ENCODE assay signal across 11 cellular contexts in genomic region chr2:75716406-75716805, GRCh38. TPM values are rescaled to one million over a fixed set of nuclear protein-coding genes. Genes with fewer than 3 reads are reported as not detected.
DNase-seq lines count a peak whose midpoint lies in the region; ATAC-seq and TF ChIP-seq lines count a peak whose summit lies in the region.
"Had no signal": no experiment of that assay in that cellular context is flagged by ENCODE, and none has a peak within 500 bp of the region (broad histone marks: within the 10 kb centered on the region; RNA-seq: fewer than 3 reads in every experiment).

No MANE protein-coding gene starts in this region.

- no peak for ATAC-seq in GM18858 (IDR thresholded peaks at IDR 0.05; ENCODE audit: unreplicated experiment)

- TF ChIP-seq CTCF in fibroblast of villous mesenchyme (IDR thresholded peaks at IDR 0.05; ENCODE audit: insufficient read depth, low read depth, low read length) = no peak

- DNase-seq in AG08396 (ENCODE audit: low spot score) (peak; percentile 25), HCEC 1CT (peak; percentile 17), RPMI7951 (ENCODE audit: low read depth) (peak; percentile 32), fibroblast of villous mesenchyme (ENCODE audit: low read depth) (peak; percentile 6), NCI-H82 treated with DMSO at 0.1 percent for 48 hours (lab: John Stamatoyannopoulos, UW; ENCODE audit: unreplicated experiment) (no peak), HUDEP-2 (lab: John Stamatoyannopoulos, UW; ENCODE audit: unreplicated experiment in 76 of 76) (no peak)
- no peak for DNase-seq in effector CD4-positive, alpha-beta T cell
- DNase-seq: activated naive CD4-positive, alpha-beta T cell treated with Interleukin-2 at 50 U/mL for 16 hours; NCI-H2227 treated with DMSO at 0.1 percent for 48 hours; stimulated activated naive CD4-positive, alpha-beta T cell treated with Interleukin-2 at 50 U/mL for 16 hours had no signal

- no peak overlapping the region for H3K4me3 ChIP-seq in fibroblast of villous mesenchyme (ENCODE audit: low read depth, low read length)

RNA-seq across cellular contexts. Expression of gene GCFC2, which starts 5.7 kb away (rescaled TPM):
- 22.4 and 22.8 TPM in 2 replicates for total RNA-seq in RPMI7951 (2014; rRNA removed; shearing (Covaris generic))
- total RNA-seq in fibroblast of villous mesenchyme = 13.8 and 19.0 TPM in 2 replicates

Comparison
In these comparisons a context has a peak if more than half of its experiments do, and no peak if none do; other contexts are left out.
1. DNase-seq: peak in AG08396 (single experiment), HCEC 1CT (single experiment), RPMI7951 (single experiment) and fibroblast of villous mesenchyme (single experiment); none in effector CD4-positive, alpha-beta T cell (single experiment), NCI-H82 treated with DMSO at 0.1 percent for 48 hours (single experiment) and HUDEP-2 (0 of 76).